ENCODE assay signal across 1 cellular context in genomic region chr17:17972126-17972951, GRCh38.
TF ChIP-seq lines count a peak whose summit lies in the region.

Gene DRC3, plus strand, starts transcription at chr17:17972862. Its CDS starts 4,737 bp downstream, at chr17:17977599.
Gene TOM1L2, minus strand, starts transcription at chr17:17972400. Its CDS starts 87 bp downstream, at chr17:17972313.

TF ChIP-seq in SK-N-SH, 30 proteins besides CTCF, POLR2A, EP300 and RAD21 (continued from another document):
- TF ChIP-seq, protein P1, sequence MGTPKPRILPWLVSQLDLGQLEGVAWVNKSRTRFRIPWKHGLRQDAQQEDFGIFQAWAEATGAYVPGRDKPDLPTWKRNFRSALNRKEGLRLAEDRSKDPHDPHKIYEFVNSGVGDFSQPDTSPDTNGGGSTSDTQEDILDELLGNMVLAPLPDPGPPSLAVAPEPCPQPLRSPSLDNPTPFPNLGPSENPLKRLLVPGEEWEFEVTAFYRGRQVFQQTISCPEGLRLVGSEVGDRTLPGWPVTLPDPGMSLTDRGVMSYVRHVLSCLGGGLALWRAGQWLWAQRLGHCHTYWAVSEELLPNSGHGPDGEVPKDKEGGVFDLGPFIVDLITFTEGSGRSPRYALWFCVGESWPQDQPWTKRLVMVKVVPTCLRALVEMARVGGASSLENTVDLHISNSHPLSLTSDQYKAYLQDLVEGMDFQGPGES (IDR thresholded peaks at IDR 0.05; ENCODE audit: low read depth, low read length), result peak; percentile 98
- TF ChIP-seq FOXM1 (IDR thresholded peaks at IDR 0.05; ENCODE audit: low read depth), result no peak
- TF ChIP-seq MXI1 (IDR thresholded peaks at IDR 0.05; ENCODE audit: low read depth, low read length), result peak; percentile 98
- no peak for TF ChIP-seq EZH2phosphoT487 (IDR thresholded peaks at IDR 0.05; ENCODE audit: borderline replicate concordance, low read depth)
- TF ChIP-seq SMC3 (IDR thresholded peaks at IDR 0.05; ENCODE audit: low read depth, low read length), result 0 out of 2 replicates have a peak, but pooled peaks have one; percentile 8
- TF ChIP-seq CHD2 (IDR thresholded peaks at IDR 0.05; ENCODE audit: low read length, partially characterized antibody), result peak; percentile 97
- no peak for TF ChIP-seq GATA2 (CRISPR knock-in tag; IDR thresholded peaks at IDR 0.05)
- TF ChIP-seq RCOR1 (IDR thresholded peaks at IDR 0.05; ENCODE audit: low read length), result peak; percentile 32; the same call in 1 of the 2 replicates
- peak; percentile 28; the same call in 1 of the 2 replicates for TF ChIP-seq NRF1 (IDR thresholded peaks at IDR 0.05; ENCODE audit: low read depth, low read length)
- peak; percentile 61 for TF ChIP-seq TAF1 (IDR thresholded peaks at IDR 0.05; ENCODE audit: borderline replicate concordance, low read depth, low read length)
- TF ChIP-seq RFX5 (IDR thresholded peaks at IDR 0.05; ENCODE audit: low read length), result peak; percentile 88
- TF ChIP-seq, protein P2, sequence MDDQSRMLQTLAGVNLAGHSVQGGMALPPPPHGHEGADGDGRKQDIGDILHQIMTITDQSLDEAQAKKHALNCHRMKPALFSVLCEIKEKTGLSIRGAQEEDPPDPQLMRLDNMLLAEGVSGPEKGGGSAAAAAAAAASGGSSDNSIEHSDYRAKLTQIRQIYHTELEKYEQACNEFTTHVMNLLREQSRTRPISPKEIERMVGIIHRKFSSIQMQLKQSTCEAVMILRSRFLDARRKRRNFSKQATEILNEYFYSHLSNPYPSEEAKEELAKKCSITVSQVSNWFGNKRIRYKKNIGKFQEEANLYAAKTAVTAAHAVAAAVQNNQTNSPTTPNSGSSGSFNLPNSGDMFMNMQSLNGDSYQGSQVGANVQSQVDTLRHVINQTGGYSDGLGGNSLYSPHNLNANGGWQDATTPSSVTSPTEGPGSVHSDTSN (IDR thresholded peaks at IDR 0.05), result peak; percentile 100
